In the genomic region with DNA sequence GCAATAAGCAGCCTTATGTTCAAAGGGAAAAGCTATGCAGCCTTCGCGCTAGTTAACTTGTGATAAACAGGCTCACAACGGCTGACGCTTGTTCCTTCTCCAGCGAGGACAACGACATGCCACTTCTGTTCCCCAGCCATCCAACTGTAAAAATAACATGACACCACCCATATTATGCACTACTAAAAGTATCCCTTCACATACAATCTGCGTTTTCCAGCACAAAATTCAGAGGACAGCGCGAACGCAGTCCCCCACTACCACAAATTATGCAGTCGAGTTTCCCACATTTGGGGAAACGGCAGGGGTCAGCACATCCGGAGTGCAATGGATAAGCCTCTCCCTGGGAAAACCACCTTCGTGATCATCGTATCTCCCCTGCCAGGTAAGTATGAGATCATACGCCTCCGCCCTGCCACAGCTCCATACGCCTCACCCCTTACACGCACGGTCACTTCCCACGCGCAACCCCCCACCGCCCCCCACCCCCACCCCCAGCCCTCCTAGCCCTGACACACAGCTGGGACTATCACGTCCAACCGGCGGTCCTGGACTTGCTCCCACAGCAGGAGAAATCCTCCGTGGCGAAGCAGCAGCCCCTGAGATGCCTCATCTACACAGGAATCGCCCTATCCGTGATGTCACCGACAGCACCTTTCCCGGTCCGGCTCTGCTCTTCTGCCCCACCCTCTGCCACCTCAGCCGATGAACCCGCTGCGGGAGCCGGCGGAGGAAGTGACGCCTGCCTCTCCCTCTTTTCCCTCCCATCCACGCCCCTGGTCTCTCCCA, we compare ENCODE assay signal across 8 cellular contexts.
DNase-seq lines count a peak whose midpoint lies in the region; ATAC-seq, FAIRE-seq and TF ChIP-seq lines count a peak whose summit lies in the region.

No MANE protein-coding gene starts in this region.

- no peak overlapping the region for H2BK15ac ChIP-seq in H1 (ENCODE audit: low read length)

- peaks cover 0 to 8% (median 5%) of the 10 kb centered on the region in 4 experiments; a peak in 3 of 7 replicates for H3K27me3 ChIP-seq in H1 (replicated peaks in 1 of 4; ENCODE audit: control insufficient read depth in 3 of 4, extremely low read depth in 1 of 4, insufficient read depth in 3 of 4, low read length in 3 of 4)
- peaks cover 12% of the 10 kb centered on the region for H3K27me3 ChIP-seq in thyroid gland
- no peaks in the 10 kb centered on the region for H3K27me3 ChIP-seq in prostate gland (replicated peaks; ENCODE audit: insufficient read depth)

- no peak overlapping the region for H3K4ac ChIP-seq in H1 (replicated peaks; ENCODE audit: insufficient read length, low read depth, low read length)

- peak overlapping the region; percentile 55; the same call in 1 of the 2 replicates for H2BK5ac ChIP-seq in H1 (ENCODE audit: low read depth, low read length)

- H2BK20ac ChIP-seq in H1 (ENCODE audit: low read length), result no peak overlapping the region

- no peak overlapping the region for H3K56ac ChIP-seq in H1 (replicated peaks; ENCODE audit: insufficient read length, low read depth, low read length)

- H3K4me3 ChIP-seq in H1 (ENCODE audit: extremely low read depth in 1 of 4, insufficient read depth in 2 of 4, low read depth in 3 of 4, low read length in 4 of 4), result peak overlapping the region; percentile 39 to 62 (median 58)
- H3K4me3 ChIP-seq in thyroid gland (replicated peaks in 1 of 3), result no peak overlapping the region
- no peak overlapping the region for H3K4me3 ChIP-seq in prostate gland

- H3K9ac ChIP-seq in H1 (replicated peaks in 1 of 4; ENCODE audit: extremely low read depth in 1 of 4, low read depth in 3 of 4, low read length in 3 of 4), result peak overlapping the region in 3 of 4 experiments; percentile 8 to 42 (median 20); a peak in 2 of 7 replicates

- POLR2A ChIA-PET in H1 (lab: Charles Lee; ENCODE audit: partially characterized antibody), result interaction anchor here (1.2 to 1.8 kb wide), 3 partner anchors 16 to 40 kb away, joined by 3 read pairs; no protein-coding TSS in a partner anchor

- peaks cover 15% of the 10 kb centered on the region for H3K27me3 Mint-ChIP-seq in Calu3 (ENCODE audit: unreplicated experiment)
- H3K27me3 Mint-ChIP-seq in activated CD4-positive, alpha-beta T cell treated with anti-CD3 and anti-CD28 coated beads, Interleukin-2, amount 10 ng/mL, durations not matched to agents 24 days and 14 days, result peaks cover 23% of the 10 kb centered on the region
- H3K27me3 Mint-ChIP-seq in progenitor cell of endocrine pancreas, result peaks cover 62% of the 10 kb centered on the region

- no peak overlapping the region for H3K14ac ChIP-seq in H1 (ENCODE audit: insufficient read length)

- CTCF ChIA-PET in Calu3 (lab: Charles Lee), result interaction anchor here (0.6 kb wide), 1 partner anchor 17 kb away, joined by 3 read pairs; no protein-coding TSS in a partner anchor
- CTCF ChIA-PET in H1 (lab: Charles Lee; ENCODE audit: partially characterized antibody), result no interaction called here

- no peaks in the 10 kb centered on the region for H3K36me3 ChIP-seq in H1 (ENCODE audit: control insufficient read depth in 2 of 4, insufficient read depth in 4 of 4, low read length in 3 of 4)
- H3K36me3 ChIP-seq in thyroid gland, result no peaks in the 10 kb centered on the region
- no peaks in the 10 kb centered on the region for H3K36me3 ChIP-seq in prostate gland

- H3K18ac ChIP-seq in H1 (ENCODE audit: extremely low read depth, low read length), result no peak overlapping the region

- no peaks in the 10 kb centered on the region for H4K20me1 ChIP-seq in H1 (replicated peaks in 1 of 2; ENCODE audit: control insufficient read depth in 1 of 2, insufficient read depth in 2 of 2, low read length in 2 of 2)

- 3% methylated on average over 27 of the region's 40 CpGs; no CpG with 5 or more reads in 1 of the 2 experiments for WGBS in H1 (ENCODE audit: extremely low coverage in 1 of 2, insufficient coverage in 1 of 2, insufficient read length in 1 of 2, insufficient replicate concordance in 2 of 2, low coverage in 1 of 2, low lambda C conversion rate in 2 of 2, missing lambda C conversion rate in 1 of 2), 2 experiments
- 6 to 12% methylated on average over 23 to 39 of the region's 40 CpGs for WGBS in thyroid gland, 2 donors
- 17% methylated on average over 40 of the region's 40 CpGs for WGBS in prostate gland

- H4K91ac ChIP-seq in H1 (replicated peaks; ENCODE audit: insufficient read length, low read length), result no peak overlapping the region

- H3K27ac Mint-ChIP-seq in Calu3 (ENCODE audit: unreplicated experiment), result peak overlapping the region; percentile 50
- peak overlapping the region; percentile 46 for H3K27ac Mint-ChIP-seq in activated CD4-positive, alpha-beta T cell treated with anti-CD3 and anti-CD28 coated beads, Interleukin-2, amount 10 ng/mL, durations not matched to agents 24 days and 14 days
- peak overlapping the region; percentile 62 for H3K27ac Mint-ChIP-seq in progenitor cell of endocrine pancreas

- no peak overlapping the region for H2BK120ac ChIP-seq in H1 (replicated peaks; ENCODE audit: low read depth, low read length)

- TF ChIP-seq EP300 in H1 (IDR thresholded peaks at IDR 0.05; ENCODE audit: borderline replicate concordance in 1 of 2, low read depth in 2 of 2, low read length in 2 of 2), result no peak

- 0 out of 2 replicates have a peak overlapping the region, but pooled peaks have one; percentile 54 for H2AK5ac ChIP-seq in H1 (ENCODE audit: low read depth, low read length)

- H3K4me2 ChIP-seq in H1 (ENCODE audit: insufficient read depth in 1 of 2, low read depth in 2 of 2, low read length in 2 of 2), result peak overlapping the region; percentile 85 to 94

- H3K9me3 ChIP-seq in H1 (ENCODE audit: insufficient read depth in 2 of 2, low read depth in 1 of 2, low read length in 1 of 2), result no peaks in the 10 kb centered on the region
- H3K9me3 ChIP-seq in thyroid gland, result no peaks in the 10 kb centered on the region
- H3K9me3 ChIP-seq in prostate gland, result no peaks in the 10 kb centered on the region

- H3K79me1 ChIP-seq in H1 (ENCODE audit: low read depth, low read length), result no peaks in the 10 kb centered on the region

- no peak for FAIRE-seq in H1 (lab: Jason Lieb, UNC)

- no peak overlapping the region for H3K27ac ChIP-seq in H1 (ENCODE audit: low read depth, low read length)
- H3K27ac ChIP-seq in thyroid gland, result no peak overlapping the region
- H3K27ac ChIP-seq in prostate gland, result no peak overlapping the region

- H3K9me3 Mint-ChIP-seq in Calu3 (ENCODE audit: low read depth, unreplicated experiment), result no peaks in the 10 kb centered on the region
- H3K9me3 Mint-ChIP-seq in activated CD4-positive, alpha-beta T cell treated with anti-CD3 and anti-CD28 coated beads, Interleukin-2, amount 10 ng/mL, durations not matched to agents 24 days and 14 days, result no peaks in the 10 kb centered on the region
- no peaks in the 10 kb centered on the region for H3K9me3 Mint-ChIP-seq in progenitor cell of endocrine pancreas (ENCODE audit: low read depth)

- H3K23ac ChIP-seq in H1 (ENCODE audit: insufficient read length), result no peak overlapping the region

- no peaks in the 10 kb centered on the region for H3K79me2 ChIP-seq in H1 (ENCODE audit: control insufficient read depth in 1 of 2, insufficient read depth in 2 of 2, low read length in 2 of 2)

- intact Hi-C loops in Calu3 (cut with micrococcal nuclease; ENCODE audit: unreplicated experiment) (no loop called here), thyroid gland (cut with DNase I) (no loop called here), prostate gland (cut with DNase I) (no loop called here)
- intact Hi-C loops in activated CD4-positive, alpha-beta T cell treated with anti-CD3 and anti-CD28 coated beads, Interleukin-2, amount 10 ng/mL, durations not matched to agents 24 days and 14 days (cut with micrococcal nuclease), result no loop called here

- TF ChIP-seq POLR2A in H1 (IDR thresholded peaks at IDR 0.05; ENCODE audit: control extremely low read depth in 1 of 2, low read depth in 2 of 2, low read length in 2 of 2) (peak; percentile 71 to 89), thyroid gland (IDR thresholded peaks at IDR 0.05) (no peak), prostate gland (IDR thresholded peaks at IDR 0.05) (no peak)

- H3K4me1 Mint-ChIP-seq in Calu3 (ENCODE audit: low read depth, unreplicated experiment) (peaks cover 27% of the 10 kb centered on the region), progenitor cell of endocrine pancreas (ENCODE audit: low read depth) (peaks cover 11% of the 10 kb centered on the region)
- peaks cover 39% of the 10 kb centered on the region for H3K4me1 Mint-ChIP-seq in activated CD4-positive, alpha-beta T cell treated with anti-CD3 and anti-CD28 coated beads, Interleukin-2, amount 10 ng/mL, durations not matched to agents 24 days and 14 days

- H4K5ac ChIP-seq in H1 (ENCODE audit: insufficient read length, low read depth, low read length), result no peak overlapping the region

- no peak overlapping the region; the same call in 1 of the 2 replicates for H4K8ac ChIP-seq in H1 (ENCODE audit: extremely low read depth, insufficient read depth, low read length)

- TF ChIP-seq CTCF in Calu3 (IDR thresholded peaks at IDR 0.05; ENCODE audit: unreplicated experiment), result no peak
- no peak for TF ChIP-seq CTCF in H1 (IDR thresholded peaks at IDR 0.05; ENCODE audit: control extremely low read depth in 1 of 3, insufficient read depth in 1 of 3, low read depth in 1 of 3, low read length in 3 of 3)
- TF ChIP-seq CTCF in progenitor cell of endocrine pancreas (IDR thresholded peaks at IDR 0.05; ENCODE audit: unreplicated experiment), result no peak
- TF ChIP-seq CTCF in thyroid gland (IDR thresholded peaks at IDR 0.05), result no peak
- no peak for TF ChIP-seq CTCF in prostate gland (IDR thresholded peaks at IDR 0.05)

- H2AFZ ChIP-seq in H1 (ENCODE audit: low read length), result peak overlapping the region; percentile 52; the same call in 1 of the 2 replicates

- no peak for TF ChIP-seq RAD21 in H1 (IDR thresholded peaks at IDR 0.05 in 1 of 2, conservative IDR thresholded peaks at IDR 0.05 in 1 of 2; ENCODE audit: low read depth in 2 of 2, low read length in 2 of 2)

- ATAC-seq in HG02642 (IDR thresholded peaks at IDR 0.05; ENCODE audit: poor library complexity, unreplicated experiment), result no peak

- H2BK12ac ChIP-seq in H1 (ENCODE audit: low read depth, low read length), result peak overlapping the region; percentile 56; the same call in 1 of the 2 replicates

- peaks cover 11% of the 10 kb centered on the region for H3K23me2 ChIP-seq in H1 (ENCODE audit: low read depth, low read length)

- peaks cover 0 to 6% (median 2%) of the 10 kb centered on the region in 4 experiments; a peak in 3 of 7 replicates for H3K4me1 ChIP-seq in H1 (replicated peaks in 1 of 4; ENCODE audit: control insufficient read depth in 3 of 4, insufficient read depth in 4 of 4, low read length in 3 of 4)
- peaks cover 0 to 15% of the 10 kb centered on the region in 2 donors for H3K4me1 ChIP-seq in thyroid gland
- no peaks in the 10 kb centered on the region for H3K4me1 ChIP-seq in prostate gland (replicated peaks)

- H3K4me3 Mint-ChIP-seq in Calu3 (ENCODE audit: low read depth, unreplicated experiment) (peak overlapping the region; percentile 69), progenitor cell of endocrine pancreas (ENCODE audit: low read depth) (peak overlapping the region; percentile 73)
- peak overlapping the region; percentile 84 for H3K4me3 Mint-ChIP-seq in activated CD4-positive, alpha-beta T cell treated with anti-CD3 and anti-CD28 coated beads, Interleukin-2, amount 10 ng/mL, durations not matched to agents 24 days and 14 days

- BruUV-seq in Calu3 (replicated peaks; lab: Mats Ljungman, UMichigan), result TSS peak; percentile 83

- peak; percentile 34 for DNase-seq in Calu3
- DNase-seq in activated CD4-positive, alpha-beta T cell treated with anti-CD3 and anti-CD28 coated beads, Interleukin-2, amount 10 ng/mL, durations not matched to agents 24 days and 14 days, result peak; percentile 73
- DNase-seq in H1 (ENCODE audit: low read depth in 1 of 2, low spot score in 2 of 2), result peak; percentile 56 to 77
- no peak for DNase-seq in progenitor cell of endocrine pancreas (ENCODE audit: low spot score, unreplicated experiment)
- DNase-seq in SKM-1 treated with dmso at 0.1 percent for 144 hours (lab: John Stamatoyannopoulos, UW; ENCODE audit: unreplicated experiment), result no peak
- no peak for DNase-seq in thyroid gland
- DNase-seq in prostate gland (ENCODE audit: low spot score), result no peak

- H3K36me3 Mint-ChIP-seq in Calu3 (ENCODE audit: insufficient read depth, unreplicated experiment) (peaks cover 17% of the 10 kb centered on the region), progenitor cell of endocrine pancreas (ENCODE audit: insufficient read depth) (no peaks in the 10 kb centered on the region)
- no peaks in the 10 kb centered on the region for H3K36me3 Mint-ChIP-seq in activated CD4-positive, alpha-beta T cell treated with anti-CD3 and anti-CD28 coated beads, Interleukin-2, amount 10 ng/mL, durations not matched to agents 24 days and 14 days (ENCODE audit: low read depth)

Comparison
In these comparisons a context has a peak if more than half of its experiments do, and no peak if none do; other contexts are left out.
1. DNase-seq: peak in Calu3 (single experiment), activated CD4-positive, alpha-beta T cell treated with anti-CD3 and anti-CD28 coated beads, Interleukin-2, amount 10 ng/mL, durations not matched to agents 24 days and 14 days (single experiment) and H1 (2 of 2); none in progenitor cell of endocrine pancreas (single experiment), SKM-1 treated with dmso at 0.1 percent for 144 hours (single experiment), thyroid gland (0 of 2) and prostate gland (single experiment).
2. H3K4me3 ChIP-seq: peak in H1 (4 of 4); none in thyroid gland (0 of 3) and prostate gland (0 of 2).
3. POLR2A ChIP-seq: peak in H1 (2 of 2); none in thyroid gland (0 of 2) and prostate gland (single experiment).
4. Peak in every context shown above with its lines, with median percentiles within 50 percentile points of each other: H3K27ac Mint-ChIP-seq and H3K4me3 Mint-ChIP-seq.